In the genomic region with DNA sequence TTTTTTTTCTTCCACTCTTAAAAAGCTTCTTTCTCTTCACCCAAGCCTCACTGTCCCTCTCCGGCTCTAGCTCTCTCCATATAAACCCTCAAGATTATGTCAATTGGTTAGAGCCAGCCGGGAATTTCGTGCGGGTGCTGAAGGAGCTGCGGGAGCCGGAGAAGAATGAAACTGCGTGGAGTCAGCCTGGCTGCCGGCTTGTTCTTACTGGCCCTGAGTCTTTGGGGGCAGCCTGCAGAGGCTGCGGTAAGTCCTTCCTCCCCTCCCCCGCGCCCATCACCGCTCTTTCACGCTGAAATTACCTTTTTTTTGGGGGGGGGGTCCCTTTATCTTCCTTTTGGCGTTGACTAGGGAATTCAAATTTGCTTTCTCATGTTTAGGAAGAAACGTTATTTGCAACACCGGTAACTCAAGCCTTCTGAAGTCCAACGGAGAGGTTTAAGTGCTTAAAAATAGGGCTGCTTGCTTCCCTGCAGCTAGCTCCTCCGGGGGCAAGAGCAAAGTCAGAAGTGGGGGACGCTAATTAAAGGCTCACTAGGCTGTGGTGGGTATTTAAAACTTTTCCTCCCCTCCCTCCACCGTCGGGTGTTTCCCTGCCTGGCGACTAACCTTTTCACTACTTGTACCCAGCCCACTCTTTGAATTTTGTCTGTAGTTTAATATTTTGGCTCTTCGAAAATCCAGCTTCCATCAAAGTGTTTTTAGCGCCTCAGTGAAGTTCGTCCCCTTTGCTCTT, we compare ENCODE assay signal across 8 cellular contexts. TPM values are rescaled to one million over a fixed set of nuclear protein-coding genes. Genes with fewer than 3 reads are reported as not detected.
DNase-seq lines count a peak whose midpoint lies in the region; ATAC-seq and TF ChIP-seq lines count a peak whose summit lies in the region.

No MANE protein-coding gene starts in this region.

- peak overlapping the region; percentile 24 for H3K4me3 ChIP-seq in rectal smooth muscle tissue (ENCODE audit: low read length)

- H3K4me1 ChIP-seq in rectal smooth muscle tissue (ENCODE audit: control insufficient read depth, insufficient read depth, low read length) = no peaks in the 10 kb centered on the region

- no peaks in the 10 kb centered on the region for H3K36me3 ChIP-seq in rectal smooth muscle tissue (ENCODE audit: control insufficient read depth, insufficient read depth, low read length)

- H3K27me3 ChIP-seq in rectal smooth muscle tissue (ENCODE audit: control insufficient read depth, insufficient read depth, low read length) = peaks cover 5% of the 10 kb centered on the region

- no peak overlapping the region for H3K9ac ChIP-seq in rectal smooth muscle tissue (ENCODE audit: low read length)

- ATAC-seq in GM18511 (IDR thresholded peaks at IDR 0.05; ENCODE audit: unreplicated experiment) (peak; percentile 54), SK-N-SH treated with all-trans-retinoic acid at 6 μM for 48 hours (peak; percentile 52), HG03095 (IDR thresholded peaks at IDR 0.05; ENCODE audit: unreplicated experiment) (no peak)

- peak; percentile 18 for DNase-seq in glomerular visceral epithelial cell (ENCODE audit: extremely low spot score)
- no peak for DNase-seq in occipital lobe (lab: John Stamatoyannopoulos, UW)
- no peak for DNase-seq in iPS-NIHi11 (ENCODE audit: low spot score)
- DNase-seq in NOMO-1 treated with dmso at 0.1 percent for 144 hours (lab: John Stamatoyannopoulos, UW; ENCODE audit: unreplicated experiment) = no peak

- H3K27ac ChIP-seq in rectal smooth muscle tissue (ENCODE audit: low read depth, low read length) = no peak overlapping the region

TF ChIP-seq in SK-N-SH treated with all-trans-retinoic acid at 6 μM for 48 hours, 23 proteins besides CTCF, POLR2A, EP300 and RAD21:
- no peak for TF ChIP-seq ZFP30 (CRISPR knock-in tag; IDR thresholded peaks at IDR 0.05)
- no peak for TF ChIP-seq ZNF70 (CRISPR knock-in tag; IDR thresholded peaks at IDR 0.05)
- no peak for TF ChIP-seq ZFP3 (CRISPR knock-in tag; IDR thresholded peaks at IDR 0.05)
- TF ChIP-seq ARNTL (CRISPR knock-in tag; IDR thresholded peaks at IDR 0.05; ENCODE audit: borderline replicate concordance, low read depth) = no peak
- TF ChIP-seq, protein P1, sequence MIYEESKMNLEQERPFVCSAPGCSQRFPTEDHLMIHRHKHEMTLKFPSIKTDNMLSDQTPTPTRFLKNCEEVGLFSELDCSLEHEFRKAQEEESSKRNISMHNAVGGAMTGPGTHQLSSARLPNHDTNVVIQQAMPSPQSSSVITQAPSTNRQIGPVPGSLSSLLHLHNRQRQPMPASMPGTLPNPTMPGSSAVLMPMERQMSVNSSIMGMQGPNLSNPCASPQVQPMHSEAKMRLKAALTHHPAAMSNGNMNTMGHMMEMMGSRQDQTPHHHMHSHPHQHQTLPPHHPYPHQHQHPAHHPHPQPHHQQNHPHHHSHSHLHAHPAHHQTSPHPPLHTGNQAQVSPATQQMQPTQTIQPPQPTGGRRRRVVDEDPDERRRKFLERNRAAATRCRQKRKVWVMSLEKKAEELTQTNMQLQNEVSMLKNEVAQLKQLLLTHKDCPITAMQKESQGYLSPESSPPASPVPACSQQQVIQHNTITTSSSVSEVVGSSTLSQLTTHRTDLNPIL (CRISPR knock-in tag; IDR thresholded peaks at IDR 0.05; ENCODE audit: low read depth) = no peak
- TF ChIP-seq POU6F1 (CRISPR knock-in tag; IDR thresholded peaks at IDR 0.05; ENCODE audit: borderline replicate concordance, low read depth) = no peak
- no peak for TF ChIP-seq ESRRG (CRISPR knock-in tag; IDR thresholded peaks at IDR 0.05)
- TF ChIP-seq GLIS3 (CRISPR knock-in tag; IDR thresholded peaks at IDR 0.05) = no peak
- TF ChIP-seq, protein P2, sequence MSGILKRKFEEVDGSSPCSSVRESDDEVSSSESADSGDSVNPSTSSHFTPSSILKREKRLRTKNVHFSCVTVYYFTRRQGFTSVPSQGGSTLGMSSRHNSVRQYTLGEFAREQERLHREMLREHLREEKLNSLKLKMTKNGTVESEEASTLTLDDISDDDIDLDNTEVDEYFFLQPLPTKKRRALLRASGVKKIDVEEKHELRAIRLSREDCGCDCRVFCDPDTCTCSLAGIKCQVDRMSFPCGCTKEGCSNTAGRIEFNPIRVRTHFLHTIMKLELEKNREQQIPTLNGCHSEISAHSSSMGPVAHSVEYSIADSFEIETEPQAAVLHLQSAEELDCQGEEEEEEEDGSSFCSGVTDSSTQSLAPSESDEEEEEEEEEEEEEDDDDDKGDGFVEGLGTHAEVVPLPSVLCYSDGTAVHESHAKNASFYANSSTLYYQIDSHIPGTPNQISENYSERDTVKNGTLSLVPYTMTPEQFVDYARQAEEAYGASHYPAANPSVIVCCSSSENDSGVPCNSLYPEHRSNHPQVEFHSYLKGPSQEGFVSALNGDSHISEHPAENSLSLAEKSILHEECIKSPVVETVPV (CRISPR knock-in tag; IDR thresholded peaks at IDR 0.05) = no peak
- no peak for TF ChIP-seq ZC3H10 (CRISPR knock-in tag; IDR thresholded peaks at IDR 0.05)
- no peak for TF ChIP-seq ZNF8 (CRISPR knock-in tag; IDR thresholded peaks at IDR 0.05)
- no peak for TF ChIP-seq OSR1 (CRISPR knock-in tag; IDR thresholded peaks at IDR 0.05)
- TF ChIP-seq SNAI2 (CRISPR knock-in tag; IDR thresholded peaks at IDR 0.05) = no peak
- no peak for TF ChIP-seq TOX (CRISPR knock-in tag; IDR thresholded peaks at IDR 0.05; ENCODE audit: borderline replicate concordance)

RNA-seq across cellular contexts. Expression of gene COL4A5, which starts 0.5 kb away (rescaled TPM):
- total RNA-seq in occipital lobe = 17.8 TPM

RNA-seq across cellular contexts. Expression of gene COL4A6, which starts 1.9 kb away (rescaled TPM):
- 4.2 TPM for total RNA-seq in occipital lobe
